2 cellular contexts compared by ENCODE assay signal in genomic region chr17:8320262-8320661, GRCh38.
A peak's percentile ranks its signal among the peaks of the same experiment; 100 is the strongest.
TF ChIP-seq lines count a peak whose summit lies in the region.

No MANE protein-coding gene starts in this region.

TF ChIP-seq in HEK293, 187 proteins besides CTCF, POLR2A, EP300 and RAD21:
- TF ChIP-seq PRDM4 (tag by site-specific recombination; IDR thresholded peaks at IDR 0.05) (no peak), ZNF623 (tag by site-specific recombination; IDR thresholded peaks at IDR 0.05) (peak; percentile 99)

TF ChIP-seq in H1, 55 proteins besides CTCF, POLR2A, EP300 and RAD21:
- TF ChIP-seq MAX (IDR thresholded peaks at IDR 0.05) (no peak), SP2 (IDR thresholded peaks at IDR 0.05; ENCODE audit: low read length) (no peak), JUND (IDR thresholded peaks at IDR 0.05; ENCODE audit: low read length) (no peak), GABPA (IDR thresholded peaks at IDR 0.05; ENCODE audit: borderline replicate concordance, insufficient read depth, low read length) (no peak), KDM1A (IDR thresholded peaks at IDR 0.05; ENCODE audit: borderline replicate concordance, low read length) (peak; percentile 38; the same call in 1 of the 2 replicates), ATF3 (IDR thresholded peaks at IDR 0.05; ENCODE audit: insufficient read depth, low read depth, low read length) (no peak)
